Comparison of ENCODE assay signal across 21 cellular contexts in the genomic region with DNA sequence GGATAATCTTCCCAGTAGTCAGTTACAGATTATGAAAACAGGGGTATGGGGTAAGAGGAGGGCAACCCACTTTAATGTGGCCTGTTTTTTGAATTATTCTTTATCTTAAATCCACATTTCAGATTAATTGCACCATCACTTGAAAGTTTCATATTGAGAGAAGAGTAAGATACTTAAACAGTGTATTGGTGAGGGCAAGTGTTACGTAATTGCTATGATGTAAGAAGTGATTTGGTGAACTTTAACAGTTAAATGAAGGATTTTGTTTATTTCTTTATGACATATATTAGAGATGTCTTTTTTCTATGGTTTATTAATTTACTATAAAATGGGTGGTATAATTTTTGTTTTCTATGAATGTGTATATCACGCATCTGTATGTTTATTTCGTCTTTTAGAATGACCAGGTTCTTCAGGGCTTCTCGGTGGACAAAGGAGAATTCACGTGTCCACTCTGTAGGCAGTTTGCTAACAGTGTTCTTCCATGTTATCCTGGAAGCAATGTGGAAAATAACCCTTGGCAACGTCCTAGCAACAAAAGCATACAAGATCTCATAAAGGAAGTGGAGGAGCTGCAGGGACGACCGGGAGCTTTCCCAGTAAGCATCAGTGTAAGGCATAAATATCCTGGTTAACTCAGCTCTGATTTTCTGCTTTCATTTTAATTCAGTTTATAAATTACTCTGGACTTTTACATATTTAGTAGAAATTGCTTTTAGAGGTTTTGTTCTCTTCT.
DNase-seq lines count a peak whose midpoint lies in the region; ATAC-seq, FAIRE-seq and TF ChIP-seq lines count a peak whose summit lies in the region.
"Had no signal": no experiment of that assay in that cellular context is flagged by ENCODE, and none has a peak within 500 bp of the region (broad histone marks: within the 10 kb centered on the region; RNA-seq: fewer than 3 reads in every experiment).

No MANE protein-coding gene starts in this region.

- H4K8ac ChIP-seq in mesendoderm (ENCODE audit: low read depth, low read length): no peak overlapping the region

- H2AK5ac ChIP-seq in mesendoderm (ENCODE audit: low read length): no peak overlapping the region

- H2BK5ac ChIP-seq in mesendoderm (ENCODE audit: low read length): no peak overlapping the region

- H3K27ac Mint-ChIP-seq in activated naive CD4-positive, alpha-beta T cell treated with anti-CD3 and anti-CD28 coated beads, Interleukin-2, amount 10 ng/mL, durations not matched to agents 7 days and 5 days: no peak overlapping the region
- H3K27ac Mint-ChIP-seq: activated CD4-positive, alpha-beta memory T cell treated with anti-CD3 and anti-CD28 coated beads for 36 hours; CD4-positive, CD25-positive, alpha-beta regulatory T cell; stimulated activated memory B cell treated with anti-CD40 and anti-IgM and Interleukin-4, amounts not matched to agents 10 μg/mL and 1 μg/mL and 100 μg/mL, for 72 hours had no signal

- peaks cover 17% of the 10 kb centered on the region for H3K36me3 Mint-ChIP-seq in activated naive CD4-positive, alpha-beta T cell treated with anti-CD3 and anti-CD28 coated beads, Interleukin-2, amount 10 ng/mL, durations not matched to agents 7 days and 5 days

- H3K9me3 ChIP-seq in endocrine pancreas (ENCODE audit: control insufficient read depth, low read length): no peaks in the 10 kb centered on the region
- H3K9me3 ChIP-seq in kidney (ENCODE audit: control insufficient read depth in 1 of 2, low read length in 2 of 2): no peaks in the 10 kb centered on the region
- H3K9me3 ChIP-seq: left ventricle myocardium inferior, neutrophil, testis had no signal

- intact Hi-C loops in kidney (cut with DNase I): no loop called here

- H3K4me2 ChIP-seq in mesendoderm (ENCODE audit: low read length): no peak overlapping the region

- H3K18ac ChIP-seq in mesendoderm (ENCODE audit: low read length): no peak overlapping the region

- H3K4me1 ChIP-seq in endocrine pancreas (ENCODE audit: control insufficient read depth, insufficient read depth, low read length) (peaks cover 15% of the 10 kb centered on the region), kidney (ENCODE audit: control insufficient read depth in 1 of 2, insufficient read depth in 1 of 2, low read depth in 1 of 2, low read length in 2 of 2) (peaks cover 0 to 3% of the 10 kb centered on the region in 2 donors), mesendoderm (ENCODE audit: control insufficient read depth, low read depth, low read length) (peaks cover 2% of the 10 kb centered on the region)
- H3K4me1 ChIP-seq: testis had no signal

- H3K27ac ChIP-seq in kidney (ENCODE audit: low read depth in 2 of 2, low read length in 2 of 2) (no peak overlapping the region), mesendoderm (ENCODE audit: low read depth, low read length) (no peak overlapping the region)
- H3K27ac ChIP-seq: left ventricle myocardium inferior, neutrophil, testis had no signal

- DNase-seq in AML-193 (lab: John Stamatoyannopoulos, UW) (peak; percentile 29 to 44), NB4 (ENCODE audit: low read depth) (peak; percentile 45), kidney (no peak), NCI-H2081 treated with DMSO at 0.1 percent for 48 hours (lab: John Stamatoyannopoulos, UW) (no peak), mesendoderm (no peak)
- DNase-seq in activated naive CD4-positive, alpha-beta T cell treated with anti-CD3 and anti-CD28 coated beads, Interleukin-2, amount 10 ng/mL, durations not matched to agents 7 days and 5 days: no peak
- DNase-seq: activated CD4-positive, alpha-beta memory T cell treated with anti-CD3 and anti-CD28 coated beads for 36 hours; activated naive CD4-positive, alpha-beta T cell treated with anti-CD3 and anti-CD28 coated beads, Interleukin-2, amount 50 U/mL, for 16 hours; CD4-positive, CD25-positive, alpha-beta regulatory T cell; left ventricle myocardium inferior; NCI-H1092; NCI-H2029 treated with DMSO at 0.1 percent for 48 hours; NCI-H510A treated with DMSO at 0.1 percent for 48 hours; SHP77 treated with DMSO at 0.1 percent for 48 hours; T-helper 2 cell; testis had no signal

- CTCF ChIA-PET in activated naive CD4-positive, alpha-beta T cell treated with anti-CD3 and anti-CD28 coated beads, Interleukin-2, amount 10 ng/mL, durations not matched to agents 7 days and 5 days (lab: Charles Lee): no interaction called here

- no peaks in the 10 kb centered on the region for H3K9me3 Mint-ChIP-seq in activated naive CD4-positive, alpha-beta T cell treated with anti-CD3 and anti-CD28 coated beads, Interleukin-2, amount 10 ng/mL, durations not matched to agents 7 days and 5 days
- H3K9me3 Mint-ChIP-seq: activated CD4-positive, alpha-beta memory T cell treated with anti-CD3 and anti-CD28 coated beads for 36 hours; CD4-positive, CD25-positive, alpha-beta regulatory T cell; stimulated activated memory B cell treated with anti-CD40 and anti-IgM and Interleukin-4, amounts not matched to agents 10 μg/mL and 1 μg/mL and 100 μg/mL, for 72 hours; WTC11 had no signal

- H3K79me1 ChIP-seq in mesendoderm (ENCODE audit: low read length): no peaks in the 10 kb centered on the region

- H2BK15ac ChIP-seq in mesendoderm (replicated peaks; ENCODE audit: low read depth): no peak overlapping the region

- H3K23ac ChIP-seq in mesendoderm (ENCODE audit: low read length): no peak overlapping the region

- no peak for ATAC-seq in HG02840 (IDR thresholded peaks at IDR 0.05; ENCODE audit: low FRiP score, unreplicated experiment)
- ATAC-seq: stimulated activated memory B cell treated with anti-CD40 and anti-IgM and Interleukin-4, amounts not matched to agents 10 μg/mL and 1 μg/mL and 100 μg/mL, for 72 hours had no signal

- H3K27me3 Mint-ChIP-seq in activated naive CD4-positive, alpha-beta T cell treated with anti-CD3 and anti-CD28 coated beads, Interleukin-2, amount 10 ng/mL, durations not matched to agents 7 days and 5 days: no peaks in the 10 kb centered on the region
- H3K27me3 Mint-ChIP-seq: activated CD4-positive, alpha-beta memory T cell treated with anti-CD3 and anti-CD28 coated beads for 36 hours; CD4-positive, CD25-positive, alpha-beta regulatory T cell; stimulated activated memory B cell treated with anti-CD40 and anti-IgM and Interleukin-4, amounts not matched to agents 10 μg/mL and 1 μg/mL and 100 μg/mL, for 72 hours had no signal

- H3K9ac ChIP-seq in endocrine pancreas (ENCODE audit: control insufficient read depth, insufficient read depth, low read length): no peak overlapping the region
- no peak overlapping the region for H3K9ac ChIP-seq in kidney (ENCODE audit: low read length in 2 of 2)
- no peak overlapping the region for H3K9ac ChIP-seq in mesendoderm (ENCODE audit: low read length)

- no peak overlapping the region for H2BK120ac ChIP-seq in mesendoderm (ENCODE audit: low read depth, low read length)

- TF ChIP-seq CTCF in NB4 (IDR thresholded peaks at IDR 0.05; ENCODE audit: low read depth, low read length) (no peak), kidney (IDR thresholded peaks at IDR 0.05; ENCODE audit: borderline replicate concordance, extremely low read depth, insufficient read depth) (no peak)

- TF ChIP-seq POLR2A in NB4 (IDR thresholded peaks at IDR 0.05; ENCODE audit: extremely low read depth, insufficient read length): no peak

- H3K56ac ChIP-seq in mesendoderm (ENCODE audit: low read length): no peak overlapping the region

- H3K4me1 Mint-ChIP-seq in activated naive CD4-positive, alpha-beta T cell treated with anti-CD3 and anti-CD28 coated beads, Interleukin-2, amount 10 ng/mL, durations not matched to agents 7 days and 5 days: peaks cover 3% of the 10 kb centered on the region
- H3K4me1 Mint-ChIP-seq: stimulated activated memory B cell treated with anti-CD40 and anti-IgM and Interleukin-4, amounts not matched to agents 10 μg/mL and 1 μg/mL and 100 μg/mL, for 72 hours had no signal

- FAIRE-seq in kidney (lab: Jason Lieb, UNC): peak; percentile 17

- H3K36me3 ChIP-seq in endocrine pancreas (ENCODE audit: control insufficient read depth, insufficient read depth, low read length): no peaks in the 10 kb centered on the region
- peaks cover 2 to 3% of the 10 kb centered on the region in 2 donors for H3K36me3 ChIP-seq in kidney (ENCODE audit: control insufficient read depth in 1 of 2, insufficient read depth in 2 of 2, low read length in 2 of 2)
- no peaks in the 10 kb centered on the region for H3K36me3 ChIP-seq in mesendoderm (ENCODE audit: control insufficient read depth, insufficient read depth, low read length)

- WGBS in mesendoderm (ENCODE audit: extremely low coverage, insufficient coverage, low lambda C conversion rate): no CpG with 5 or more reads among the region's 8 CpGs

- no peak overlapping the region for H4K5ac ChIP-seq in mesendoderm (ENCODE audit: low read length)

- H3K4me3 Mint-ChIP-seq in activated naive CD4-positive, alpha-beta T cell treated with anti-CD3 and anti-CD28 coated beads, Interleukin-2, amount 10 ng/mL, durations not matched to agents 7 days and 5 days: no peak overlapping the region
- H3K4me3 Mint-ChIP-seq: activated CD4-positive, alpha-beta memory T cell treated with anti-CD3 and anti-CD28 coated beads for 36 hours; CD4-positive, CD25-positive, alpha-beta regulatory T cell; stimulated activated memory B cell treated with anti-CD40 and anti-IgM and Interleukin-4, amounts not matched to agents 10 μg/mL and 1 μg/mL and 100 μg/mL, for 72 hours; WTC11 had no signal

- no peaks in the 10 kb centered on the region for H3K27me3 ChIP-seq in endocrine pancreas (ENCODE audit: control insufficient read depth, insufficient read depth, low read length)
- H3K27me3 ChIP-seq in mesendoderm (ENCODE audit: insufficient read depth, low read length, poor library complexity): no peaks in the 10 kb centered on the region
- H3K27me3 ChIP-seq: neutrophil, testis had no signal

- H3K4me3 ChIP-seq in NB4 (ENCODE audit: low read depth, low read length) (no peak overlapping the region), endocrine pancreas (ENCODE audit: control insufficient read depth, insufficient read depth, low read length) (peak overlapping the region; percentile 40), kidney (ENCODE audit: low read length in 2 of 2) (no peak overlapping the region), mesendoderm (ENCODE audit: low read length) (no peak overlapping the region)
- H3K4me3 ChIP-seq: left ventricle myocardium inferior, testis had no signal

- no peak overlapping the region for H3K4ac ChIP-seq in mesendoderm (ENCODE audit: low read depth, low read length)

- no peaks in the 10 kb centered on the region for H3K79me2 ChIP-seq in mesendoderm (ENCODE audit: control insufficient read depth, insufficient read depth, low read length)

Comparison
In these comparisons a context has a peak if more than half of its experiments do, and no peak if none do; other contexts are left out.
1. DNase-seq: peak in AML-193 (2 of 2) and NB4 (single experiment); none in kidney (single experiment), NCI-H2081 treated with DMSO at 0.1 percent for 48 hours (single experiment), activated naive CD4-positive, alpha-beta T cell treated with anti-CD3 and anti-CD28 coated beads, Interleukin-2, amount 10 ng/mL, durations not matched to agents 7 days and 5 days (single experiment) and mesendoderm (single experiment).